In the genomic region with DNA sequence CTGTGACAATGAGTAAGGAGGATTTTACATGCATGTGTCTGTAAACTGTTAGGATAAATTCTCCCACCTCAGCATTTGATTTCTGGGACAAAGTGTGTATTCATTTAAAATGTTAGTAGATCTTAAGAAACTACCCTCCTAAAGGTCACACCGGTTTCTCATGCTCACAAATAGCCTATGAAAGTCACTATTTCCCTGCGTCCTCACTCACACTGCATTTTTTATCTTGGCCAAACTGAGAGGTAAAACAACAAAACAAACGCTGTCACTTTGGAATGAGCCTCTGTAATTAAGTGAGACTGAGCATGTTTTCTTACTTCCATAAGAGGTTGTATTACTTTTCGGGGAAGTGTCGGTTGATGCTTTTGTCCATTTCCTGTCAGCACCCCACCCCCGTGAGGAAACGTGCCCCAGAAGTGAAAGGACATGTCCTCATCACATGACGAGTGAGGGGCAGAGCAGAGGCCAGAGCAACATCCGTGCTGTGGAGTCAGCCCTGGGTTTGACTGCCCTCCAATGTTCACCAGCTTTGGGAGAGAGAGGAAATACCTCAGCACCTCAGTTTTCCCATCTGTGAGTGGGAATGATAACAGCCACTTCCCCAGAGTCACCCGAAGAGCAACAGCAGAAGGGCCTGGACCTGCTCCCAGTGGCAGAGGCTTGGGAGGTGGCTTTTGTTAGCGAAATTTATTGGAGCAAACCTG, we compare ENCODE assay signal across 8 cellular contexts. TPM values are rescaled to one million over a fixed set of nuclear protein-coding genes. Genes with fewer than 3 reads are reported as not detected.
DNase-seq lines count a peak whose midpoint lies in the region; ATAC-seq, FAIRE-seq and TF ChIP-seq lines count a peak whose summit lies in the region.

No MANE protein-coding gene starts in this region.

- peaks cover 75% of the 10 kb centered on the region for H3K4me1 Mint-ChIP-seq in activated naive CD4-positive, alpha-beta T cell treated with anti-CD3 and anti-CD28 coated beads, Interleukin-2, amount 10 ng/mL, durations not matched to agents 7 days and 5 days

- intact Hi-C loops in kidney (cut with DNase I), result no loop called here

- no peaks in the 10 kb centered on the region for H3K9me3 ChIP-seq in kidney (ENCODE audit: control insufficient read depth in 1 of 2, low read length in 2 of 2)

- TF ChIP-seq CTCF in GM12864 (IDR thresholded peaks at IDR 0.05; ENCODE audit: low read depth, low read length, missing control alignments) (no peak), kidney (IDR thresholded peaks at IDR 0.05; ENCODE audit: borderline replicate concordance, extremely low read depth, insufficient read depth) (peak; percentile 24)

- no peak for FAIRE-seq in kidney (lab: Jason Lieb, UNC)
- FAIRE-seq in H54 (lab: Jason Lieb, UNC), result no peak

- CTCF ChIA-PET in activated naive CD4-positive, alpha-beta T cell treated with anti-CD3 and anti-CD28 coated beads, Interleukin-2, amount 10 ng/mL, durations not matched to agents 7 days and 5 days (lab: Charles Lee), result interaction anchor here (0.6 kb wide), 1 partner anchor 45 kb away, joined by 4 read pairs; no protein-coding TSS in a partner anchor

- H3K4me3 Mint-ChIP-seq in activated naive CD4-positive, alpha-beta T cell treated with anti-CD3 and anti-CD28 coated beads, Interleukin-2, amount 10 ng/mL, durations not matched to agents 7 days and 5 days, result peak overlapping the region; percentile 69

- H3K4me3 ChIP-seq in GM12864 (ENCODE audit: low read depth, low read length), result peak overlapping the region; percentile 41
- H3K4me3 ChIP-seq in kidney (ENCODE audit: low read length in 2 of 2), result no peak overlapping the region

- no peak overlapping the region for H3K9ac ChIP-seq in kidney (ENCODE audit: low read length in 2 of 2)

- H3K27ac Mint-ChIP-seq in activated naive CD4-positive, alpha-beta T cell treated with anti-CD3 and anti-CD28 coated beads, Interleukin-2, amount 10 ng/mL, durations not matched to agents 7 days and 5 days, result peak overlapping the region; percentile 97

- H3K9me3 Mint-ChIP-seq in activated naive CD4-positive, alpha-beta T cell treated with anti-CD3 and anti-CD28 coated beads, Interleukin-2, amount 10 ng/mL, durations not matched to agents 7 days and 5 days, result no peaks in the 10 kb centered on the region

- H3K27ac ChIP-seq in kidney (ENCODE audit: low read depth in 2 of 2, low read length in 2 of 2), result peak overlapping the region; percentile 62 to 71

- DNase-seq in GM12864 (ENCODE audit: low read depth), result peak; percentile 69
- peak; percentile 78 for DNase-seq in MV-4-11 (lab: John Stamatoyannopoulos, UW)
- DNase-seq in activated naive CD4-positive, alpha-beta T cell treated with anti-CD3 and anti-CD28 coated beads, Interleukin-2, amount 10 ng/mL, durations not matched to agents 7 days and 5 days, result peak; percentile 82
- DNase-seq in kidney, result peak; percentile 87
- DNase-seq in stimulated activated CD8-positive, alpha-beta memory T cell treated with anti-CD3 and anti-CD28 coated beads, Interleukin-15, amount 100 ng/mL, for 4 hours (ENCODE audit: low read depth in 2 of 2), result peak; percentile 36 to 38
- DNase-seq in H54 (ENCODE audit: insufficient read length, low spot score), result no peak
- no peak for DNase-seq in NCI-H1694 (lab: John Stamatoyannopoulos, UW)

- no peaks in the 10 kb centered on the region for H3K27me3 Mint-ChIP-seq in activated naive CD4-positive, alpha-beta T cell treated with anti-CD3 and anti-CD28 coated beads, Interleukin-2, amount 10 ng/mL, durations not matched to agents 7 days and 5 days

- H3K4me1 ChIP-seq in kidney (ENCODE audit: control insufficient read depth in 1 of 2, insufficient read depth in 1 of 2, low read depth in 1 of 2, low read length in 2 of 2), result peaks cover 0 to 40% of the 10 kb centered on the region in 2 donors

- TF ChIP-seq POLR2A in H54 (IDR thresholded peaks at IDR 0.05; ENCODE audit: low read depth, low read length), result no peak

- peak; percentile 42 for ATAC-seq in GM21825 (IDR thresholded peaks at IDR 0.05; ENCODE audit: unreplicated experiment)

- H3K36me3 Mint-ChIP-seq in activated naive CD4-positive, alpha-beta T cell treated with anti-CD3 and anti-CD28 coated beads, Interleukin-2, amount 10 ng/mL, durations not matched to agents 7 days and 5 days, result peaks cover 60% of the 10 kb centered on the region

- H3K36me3 ChIP-seq in kidney (ENCODE audit: control insufficient read depth in 1 of 2, insufficient read depth in 2 of 2, low read length in 2 of 2), result no peaks in the 10 kb centered on the region

RNA-seq across cellular contexts. Expression of a gene that starts 3.1 kb away (rescaled TPM):
- total RNA-seq in kidney, result 51.1 TPM
- 61.9 TPM for polyA plus RNA-seq in kidney (ENCODE audit: insufficient read depth, low read depth, low replicate concordance)

Comparison
In these comparisons a context has a peak if more than half of its experiments do, and no peak if none do; other contexts are left out.
1. DNase-seq: peak in GM12864 (single experiment), MV-4-11 (single experiment), activated naive CD4-positive, alpha-beta T cell treated with anti-CD3 and anti-CD28 coated beads, Interleukin-2, amount 10 ng/mL, durations not matched to agents 7 days and 5 days (single experiment), kidney (single experiment) and stimulated activated CD8-positive, alpha-beta memory T cell treated with anti-CD3 and anti-CD28 coated beads, Interleukin-15, amount 100 ng/mL, for 4 hours (2 of 2); none in H54 (single experiment) and NCI-H1694 (single experiment).